ENCODE assay signal across 1 cellular context in genomic region chr22:37641251-37641949, GRCh38.
TF ChIP-seq lines count a peak whose summit lies in the region.

No MANE protein-coding gene starts in this region.

TF ChIP-seq in HepG2, 621 proteins besides CTCF, POLR2A, EP300 and RAD21 (continues in another document):
- no peak for TF ChIP-seq ZNF768 (CRISPR knock-in tag; IDR thresholded peaks at IDR 0.05)
- TF ChIP-seq TRAFD1 (CRISPR knock-in tag; IDR thresholded peaks at IDR 0.05; ENCODE audit: borderline replicate concordance) = no peak
- no peak for TF ChIP-seq ZNF33A (CRISPR knock-in tag; IDR thresholded peaks at IDR 0.05; ENCODE audit: borderline replicate concordance)
- TF ChIP-seq ZNF501 (CRISPR knock-in tag; IDR thresholded peaks at IDR 0.05) = 0 out of 2 replicates have a peak, but pooled peaks have one; percentile 10
- TF ChIP-seq MYPOP (CRISPR knock-in tag; IDR thresholded peaks at IDR 0.05) = no peak
- TF ChIP-seq PHB2 (IDR thresholded peaks at IDR 0.05; ENCODE audit: partially characterized antibody) = no peak
- no peak for TF ChIP-seq IRF1 (CRISPR knock-in tag; IDR thresholded peaks at IDR 0.05; ENCODE audit: low read depth)
- TF ChIP-seq REPIN1 (CRISPR knock-in tag; IDR thresholded peaks at IDR 0.05; ENCODE audit: borderline replicate concordance, low read depth) = no peak
- TF ChIP-seq ZNF576 (CRISPR knock-in tag; IDR thresholded peaks at IDR 0.05) = no peak
- TF ChIP-seq RAD51 (IDR thresholded peaks at IDR 0.05; ENCODE audit: borderline replicate concordance) = no peak
- TF ChIP-seq PAXIP1 (CRISPR knock-in tag; conservative IDR thresholded peaks at IDR 0.05) = 0 out of 2 replicates have a peak, but pooled peaks have one; percentile 10
- no peak for TF ChIP-seq NR0B2 (CRISPR knock-in tag; IDR thresholded peaks at IDR 0.05)
- TF ChIP-seq ZNF652 (CRISPR knock-in tag; IDR thresholded peaks at IDR 0.05; ENCODE audit: borderline replicate concordance, low read depth) = no peak
- TF ChIP-seq SIN3B (IDR thresholded peaks at IDR 0.05; ENCODE audit: low read length) = no peak
- no peak for TF ChIP-seq JARID2 (CRISPR knock-in tag; IDR thresholded peaks at IDR 0.05; ENCODE audit: insufficient replicate concordance)
- TF ChIP-seq RFXANK (CRISPR knock-in tag; IDR thresholded peaks at IDR 0.05) = no peak
- 0 out of 2 replicates have a peak, but pooled peaks have one; percentile 28 for TF ChIP-seq SKIL (CRISPR knock-in tag; IDR thresholded peaks at IDR 0.05; ENCODE audit: borderline replicate concordance)
- TF ChIP-seq NCOR1 (IDR thresholded peaks at IDR 0.05; ENCODE audit: borderline replicate concordance, low read length) = no peak
- TF ChIP-seq ZNF282 (IDR thresholded peaks at IDR 0.05; ENCODE audit: partially characterized antibody) = no peak
- no peak for TF ChIP-seq NFIB (CRISPR knock-in tag; IDR thresholded peaks at IDR 0.05; ENCODE audit: borderline replicate concordance)
- no peak for TF ChIP-seq ZBTB4 (CRISPR knock-in tag; IDR thresholded peaks at IDR 0.05; ENCODE audit: borderline replicate concordance)
- TF ChIP-seq ZNF609 (CRISPR knock-in tag; IDR thresholded peaks at IDR 0.05; ENCODE audit: borderline replicate concordance) = no peak
- peak; percentile 12; the same call in 1 of the 2 replicates for TF ChIP-seq GABPB1 (CRISPR knock-in tag; IDR thresholded peaks at IDR 0.05)
- TF ChIP-seq CBX5 (CRISPR knock-in tag; IDR thresholded peaks at IDR 0.05; ENCODE audit: borderline replicate concordance) = no peak
- TF ChIP-seq SALL2 (CRISPR knock-in tag; IDR thresholded peaks at IDR 0.05) = no peak
- TF ChIP-seq FOXJ3 (CRISPR knock-in tag; IDR thresholded peaks at IDR 0.05; ENCODE audit: borderline replicate concordance) = no peak
- TF ChIP-seq BCL3 (CRISPR knock-in tag; IDR thresholded peaks at IDR 0.05) = no peak
- TF ChIP-seq MXI1 (IDR thresholded peaks at IDR 0.05; ENCODE audit: borderline replicate concordance, low read depth, low read length) = no peak
- TF ChIP-seq PLRG1 (conservative IDR thresholded peaks at IDR 0.05) = no peak
- no peak for TF ChIP-seq ZBTB33 (CRISPR knock-in tag; IDR thresholded peaks at IDR 0.05)
